In the genomic region with DNA sequence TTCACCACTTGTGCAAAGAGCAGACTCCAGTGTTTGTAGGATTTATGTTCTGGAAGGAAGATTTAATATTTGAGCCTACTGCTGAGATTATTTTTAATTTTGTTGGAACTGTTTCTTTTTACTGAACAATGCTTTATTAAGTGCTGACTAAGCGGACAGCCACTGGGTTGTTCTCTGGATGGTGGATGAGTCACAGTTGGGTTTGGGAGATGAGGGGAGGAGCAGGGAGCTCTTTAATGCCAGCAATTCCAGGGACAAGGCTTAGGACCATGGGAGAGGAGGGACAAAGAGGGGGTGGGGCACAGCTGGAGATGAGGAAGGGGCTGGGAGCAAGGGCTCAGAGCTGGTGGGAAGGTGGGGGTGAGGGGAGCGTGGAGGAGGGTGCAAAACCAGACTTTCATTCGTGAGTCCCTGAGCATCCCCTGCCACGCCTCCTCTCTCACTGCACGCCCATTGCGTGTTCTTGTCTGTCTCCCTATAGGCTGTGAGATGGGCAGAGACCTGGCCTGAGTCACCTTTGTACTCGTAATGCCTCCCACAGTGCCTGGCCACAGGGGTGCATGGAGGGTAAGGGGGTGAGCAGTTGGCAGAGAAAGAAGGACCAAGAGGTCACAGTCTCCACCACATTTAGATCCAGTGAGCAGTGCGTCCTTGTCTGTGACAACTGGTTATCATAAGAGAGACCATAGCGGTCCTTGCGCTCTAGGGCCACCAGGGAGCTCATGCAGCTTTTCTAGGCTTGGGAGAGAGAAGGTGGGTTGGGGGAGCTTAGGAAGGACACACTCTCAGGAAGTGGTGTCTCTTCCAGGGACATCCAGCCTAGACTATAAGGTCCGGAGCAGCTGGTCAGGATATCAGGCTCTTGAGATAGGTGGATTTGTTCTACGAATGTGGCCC, we compare ENCODE assay signal across 10 cellular contexts. TPM values are rescaled to one million over a fixed set of nuclear protein-coding genes. Genes with fewer than 3 reads are reported as not detected.
A peak's percentile ranks its signal among the peaks of the same experiment; 100 is the strongest.
DNase-seq lines count a peak whose midpoint lies in the region; TF ChIP-seq lines count a peak whose summit lies in the region.
"Had no signal": no experiment of that assay in that cellular context is flagged by ENCODE, and none has a peak within 500 bp of the region (broad histone marks: within the 10 kb centered on the region; RNA-seq: fewer than 3 reads in every experiment).

No MANE protein-coding gene starts in this region.

- H3K27me3 ChIP-seq in NT2/D1 (ENCODE audit: insufficient read depth, insufficient read length) (peaks cover 5% of the 10 kb centered on the region), esophagus muscularis mucosa (peaks cover 0 to 4% (median 0%) of the 10 kb centered on the region in 4 donors), neural progenitor cell (peaks cover 11% of the 10 kb centered on the region)

- DNase-seq in AG09319 (ENCODE audit: extremely low read depth, low read depth) (peak; percentile 20), NT2/D1 (ENCODE audit: low read depth, low spot score) (peak; percentile 56), esophagus muscularis mucosa (ENCODE audit: extremely low spot score) (no peak), neural progenitor cell (ENCODE audit: low spot score) (no peak), NCI-H146 (lab: John Stamatoyannopoulos, UW) (no peak), CD14-positive monocyte (ENCODE audit: low spot score) (no peak), globus pallidus (ENCODE audit: low spot score) (no peak), HEK293T (ENCODE audit: extremely low spot score) (no peak)
- DNase-seq: activated CD4-positive, alpha-beta T cell treated with anti-CD3 and anti-CD28 coated beads, Interleukin-2, amount 50 U/mL, for 1 hour had no signal

- H3K27me3 Mint-ChIP-seq in neural progenitor cell (ENCODE audit: insufficient read depth, low read depth) (peaks cover 15% of the 10 kb centered on the region), CD14-positive monocyte (ENCODE audit: low read depth in 3 of 3) (peaks cover 13 to 19% (median 15%) of the 10 kb centered on the region in 3 donors)

- H4K20me1 ChIP-seq in neural progenitor cell (ENCODE audit: low read depth), result no peaks in the 10 kb centered on the region

- POLR2A ChIA-PET in HEK293T (lab: Yijun Ruan, JAX), result no interaction called here

- no peaks in the 10 kb centered on the region for H3K79me2 ChIP-seq in neural progenitor cell (ENCODE audit: low read depth)

- H2AFZ ChIP-seq in neural progenitor cell (replicated peaks), result no peak overlapping the region

- H3K4me3 ChIP-seq in NT2/D1 (ENCODE audit: insufficient read length, low read depth) (no peak overlapping the region), esophagus muscularis mucosa (no peak overlapping the region), neural progenitor cell (no peak overlapping the region)

- H3K9me3 ChIP-seq in NT2/D1 (ENCODE audit: insufficient read depth, low read length) (no peaks in the 10 kb centered on the region), esophagus muscularis mucosa (no peaks in the 10 kb centered on the region), neural progenitor cell (ENCODE audit: low read depth) (no peaks in the 10 kb centered on the region)

- intact Hi-C loops in esophagus muscularis mucosa (cut with DNase I), result no loop called here
- intact Hi-C loops in CD14-positive monocyte (cut with micrococcal nuclease), result no loop called here

- H3K4me3 Mint-ChIP-seq in neural progenitor cell (no peak overlapping the region), CD14-positive monocyte (no peak overlapping the region)
- H3K4me3 Mint-ChIP-seq: naive thymus-derived CD8-positive, alpha-beta T cell had no signal

- H3K4me2 ChIP-seq in neural progenitor cell, result peak overlapping the region; percentile 28

- CTCF ChIA-PET in HEK293T (lab: Yijun Ruan, JAX), result interaction anchor here (0.8 to 1.1 kb wide), 2 partner anchors 19 to 26 kb away, joined by 3 to 6 read pairs; no protein-coding TSS in a partner anchor

- peak overlapping the region; percentile 42 for H3K27ac Mint-ChIP-seq in neural progenitor cell
- H3K27ac Mint-ChIP-seq in CD14-positive monocyte, result no peak overlapping the region
- H3K27ac Mint-ChIP-seq: naive thymus-derived CD8-positive, alpha-beta T cell had no signal

- 66% methylated on average over 9 of the region's 12 CpGs for WGBS in esophagus muscularis mucosa

- TF ChIP-seq CTCF in AG09319 (IDR thresholded peaks at IDR 0.05; ENCODE audit: low read depth, low read length), result no peak
- no peak for TF ChIP-seq CTCF in esophagus muscularis mucosa (IDR thresholded peaks at IDR 0.05)
- TF ChIP-seq CTCF in neural progenitor cell (IDR thresholded peaks at IDR 0.05), result no peak
- no peak for TF ChIP-seq CTCF in CD14-positive monocyte (IDR thresholded peaks at IDR 0.05)

- H3K9ac ChIP-seq in NT2/D1 (ENCODE audit: insufficient read length, low read depth) (no peak overlapping the region), neural progenitor cell (no peak overlapping the region)

- H3K36me3 ChIP-seq in NT2/D1 (ENCODE audit: insufficient read depth, insufficient read length, low read length) (peaks cover 11% of the 10 kb centered on the region), esophagus muscularis mucosa (peaks cover 0 to 10% (median 0%) of the 10 kb centered on the region in 4 donors), neural progenitor cell (no peaks in the 10 kb centered on the region)

- H3K4me1 ChIP-seq in NT2/D1 (ENCODE audit: insufficient read depth, insufficient read length), result peaks cover 9% of the 10 kb centered on the region
- H3K4me1 ChIP-seq in esophagus muscularis mucosa, result peaks cover 27 to 39% (median 32%) of the 10 kb centered on the region in 4 donors
- peaks cover 13% of the 10 kb centered on the region for H3K4me1 ChIP-seq in neural progenitor cell

- H3K4me1 Mint-ChIP-seq in neural progenitor cell (peaks cover 33% of the 10 kb centered on the region), CD14-positive monocyte (peaks cover 9% of the 10 kb centered on the region)

- H3K27ac ChIP-seq in esophagus muscularis mucosa (replicated peaks in 1 of 4) (peak overlapping the region; percentile 28 to 70 (median 45)), neural progenitor cell (no peak overlapping the region)

- no peaks in the 10 kb centered on the region for H3F3A ChIP-seq in neural progenitor cell (ENCODE audit: low read depth)

- no peak for TF ChIP-seq EP300 in esophagus muscularis mucosa (IDR thresholded peaks at IDR 0.05)

- no peaks in the 10 kb centered on the region for H3K9me3 Mint-ChIP-seq in neural progenitor cell
- no peaks in the 10 kb centered on the region for H3K9me3 Mint-ChIP-seq in CD14-positive monocyte
- H3K9me3 Mint-ChIP-seq: naive thymus-derived CD8-positive, alpha-beta T cell had no signal

- no peak for TF ChIP-seq POLR2A in esophagus muscularis mucosa (IDR thresholded peaks at IDR 0.05; ENCODE audit: low read depth)

- H3K36me3 Mint-ChIP-seq in neural progenitor cell (no peaks in the 10 kb centered on the region), CD14-positive monocyte (no peaks in the 10 kb centered on the region)
- H3K36me3 Mint-ChIP-seq: naive thymus-derived CD8-positive, alpha-beta T cell had no signal

TF ChIP-seq in HEK293T, 16 proteins besides CTCF, POLR2A, EP300 and RAD21:
- TF ChIP-seq NFRKB (IDR thresholded peaks at IDR 0.05) (no peak), CTBP1 (IDR thresholded peaks at IDR 0.05; ENCODE audit: borderline replicate concordance) (no peak), ZNF384 (IDR thresholded peaks at IDR 0.05) (no peak), SUZ12 (IDR thresholded peaks at IDR 0.05) (no peak), HDGF (IDR thresholded peaks at IDR 0.05; ENCODE audit: borderline replicate concordance) (no peak), PKNOX1 (IDR thresholded peaks at IDR 0.05) (no peak), LEF1 (IDR thresholded peaks at IDR 0.05; ENCODE audit: borderline replicate concordance) (no peak), SP1 (IDR thresholded peaks at IDR 0.05) (no peak), BHLHE40 (IDR thresholded peaks at IDR 0.05; ENCODE audit: borderline replicate concordance) (no peak), FOXA1 (IDR thresholded peaks at IDR 0.05) (no peak), FOXK2 (IDR thresholded peaks at IDR 0.05) (no peak), TARDBP (IDR thresholded peaks at IDR 0.05) (no peak), ARNT (IDR thresholded peaks at IDR 0.05) (no peak), FOXM1 (IDR thresholded peaks at IDR 0.05; ENCODE audit: borderline replicate concordance) (no peak), L3MBTL2 (conservative IDR thresholded peaks at IDR 0.05) (no peak), ELF4 (IDR thresholded peaks at IDR 0.05) (no peak)

RNA-seq across cellular contexts. Expression of gene SLC4A3, which starts 18.4 kb away (rescaled TPM):
- total RNA-seq in esophagus muscularis mucosa, result 10 to 100 TPM; 15.0 to 30.4 (median 20.5) TPM
- total RNA-seq in neural progenitor cell (ENCODE audit: low replicate concordance), result 0.88 and 3.7 TPM in 2 replicates
- not detected for polyA plus RNA-seq in CD14-positive monocyte
- polyA plus RNA-seq: naive thymus-derived CD8-positive, alpha-beta T cell had no signal

RNA-seq across cellular contexts. Expression of gene STK11IP, which starts 48.2 kb away (rescaled TPM):
- total RNA-seq in esophagus muscularis mucosa (10 to 100 TPM in 3 of 4 donors, 1 to 10 TPM in 1; 8.9 to 24.2 (median 14.3) TPM), neural progenitor cell (ENCODE audit: low replicate concordance) (16.8 and 22.7 TPM in 2 replicates)
- polyA plus RNA-seq in CD14-positive monocyte, result 10 to 100 TPM; 13.0 to 15.7 TPM

Comparison
In these comparisons a context has a peak if more than half of its experiments do, and no peak if none do; other contexts are left out.
1. DNase-seq: peak in AG09319 (single experiment) and NT2/D1 (single experiment); none in esophagus muscularis mucosa (single experiment), neural progenitor cell (single experiment), NCI-H146 (single experiment), CD14-positive monocyte (single experiment), globus pallidus (single experiment) and HEK293T (single experiment).